16 cellular contexts compared by ENCODE assay signal in genomic region chrX:132017431-132018185, GRCh38. TPM values are rescaled to one million over a fixed set of nuclear protein-coding genes. Genes with fewer than 3 reads are reported as not detected.
DNase-seq lines count a peak whose midpoint lies in the region; ATAC-seq and TF ChIP-seq lines count a peak whose summit lies in the region.
"Had no signal": no experiment of that assay in that cellular context is flagged by ENCODE, and none has a peak within 500 bp of the region (broad histone marks: within the 10 kb centered on the region; RNA-seq: fewer than 3 reads in every experiment).

No MANE protein-coding gene starts in this region.

- no TSS peak for BruUV-seq in mammary epithelial cell (replicated peaks; lab: Mats Ljungman, UMichigan)

- in situ Hi-C loops in mammary epithelial cell (cut with MboI; ENCODE audit: low sequenced_read_pairs in 2 of 2): loop anchor here in 1 of 2 donors (25.0 kb wide), 1 partner anchor 195 kb away; the partner anchor contains the start of gene RAP2C

- intact Hi-C loops in activated T-helper 2 cell treated with anti-CD3 and anti-CD28 coated beads, Interferon-gamma antibody, Interleukin-2, Interleukin-4, amounts not matched to agents 10 μg/mL and 5 μg/mL and 100 μg/mL, durations not matched to agents 14 hours and 24 hours and 36 hours (cut with micrococcal nuclease): loop anchor here (2.0 to 5.0 kb wide), 2 partner anchors 73 to 120 kb away; no protein-coding TSS in a partner anchor
- intact Hi-C loops in mammary epithelial cell (cut with micrococcal nuclease): no loop called here

- H3K9me3 Mint-ChIP-seq in activated CD8-positive, alpha-beta memory T cell treated with anti-CD3 and anti-CD28 coated beads, Interleukin-2, amount 10 ng/mL, durations not matched to agents 7 days and 5 days (ENCODE audit: low read depth): no peaks in the 10 kb centered on the region
- no peaks in the 10 kb centered on the region for H3K9me3 Mint-ChIP-seq in activated T-helper 2 cell treated with anti-CD3 and anti-CD28 coated beads, Interferon-gamma antibody, Interleukin-2, Interleukin-4, amounts not matched to agents 10 μg/mL and 5 μg/mL and 100 μg/mL, durations not matched to agents 14 hours and 24 hours and 36 hours
- H3K9me3 Mint-ChIP-seq in stimulated activated naive CD8-positive, alpha-beta T cell treated with anti-CD3 and anti-CD28 coated beads, Interleukin-15, Interleukin-2, amounts not matched to agents 100 ng/mL and 50 ng/mL, for 24 hours: no peaks in the 10 kb centered on the region
- H3K9me3 Mint-ChIP-seq: effector memory CD8-positive, alpha-beta T cell had no signal

- no peaks in the 10 kb centered on the region for H3K4me1 ChIP-seq in mammary epithelial cell (ENCODE audit: insufficient read depth, low read length)
- H3K4me1 ChIP-seq: A549 had no signal

- dilution Hi-C loops in mammary epithelial cell (cut with HindIII; ENCODE audit: low sequenced_read_pairs): no loop called here

- H3K27ac ChIP-seq in mammary epithelial cell (ENCODE audit: insufficient read depth, low read depth, low read length): no peak overlapping the region
- H3K27ac ChIP-seq: A549 had no signal

- no peak for ATAC-seq in activated CD8-positive, alpha-beta memory T cell treated with anti-CD3 and anti-CD28 coated beads, Interleukin-2, amount 10 ng/mL, durations not matched to agents 7 days and 5 days
- no peak for ATAC-seq in GM18511 (IDR thresholded peaks at IDR 0.05; ENCODE audit: unreplicated experiment)
- ATAC-seq: A549; activated CD4-positive, CD25-positive, alpha-beta regulatory T cell treated with anti-CD3 and anti-CD28 coated beads, Interleukin-2, amount 50 U/mL, for 24 hours; effector memory CD8-positive, alpha-beta T cell; SK-N-SH treated with all-trans-retinoic acid at 6 μM for 48 hours had no signal

- no peak for TF ChIP-seq CTCF in mammary epithelial cell (conservative IDR thresholded peaks at IDR 0.05 in 1 of 2, IDR thresholded peaks at IDR 0.05 in 1 of 2; ENCODE audit: extremely low read depth in 1 of 2, insufficient read depth in 1 of 2, low read depth in 1 of 2, low read length in 2 of 2)

- H3K27me3 Mint-ChIP-seq in activated CD8-positive, alpha-beta memory T cell treated with anti-CD3 and anti-CD28 coated beads, Interleukin-2, amount 10 ng/mL, durations not matched to agents 7 days and 5 days: no peaks in the 10 kb centered on the region
- H3K27me3 Mint-ChIP-seq in activated T-helper 2 cell treated with anti-CD3 and anti-CD28 coated beads, Interferon-gamma antibody, Interleukin-2, Interleukin-4, amounts not matched to agents 10 μg/mL and 5 μg/mL and 100 μg/mL, durations not matched to agents 14 hours and 24 hours and 36 hours (ENCODE audit: low read depth): no peaks in the 10 kb centered on the region
- no peaks in the 10 kb centered on the region for H3K27me3 Mint-ChIP-seq in stimulated activated naive CD8-positive, alpha-beta T cell treated with anti-CD3 and anti-CD28 coated beads, Interleukin-15, Interleukin-2, amounts not matched to agents 100 ng/mL and 50 ng/mL, for 24 hours
- H3K27me3 Mint-ChIP-seq: effector memory CD8-positive, alpha-beta T cell had no signal

- WGBS in mammary epithelial cell (ENCODE audit: low coverage, missing lambda C conversion rate): 100% methylated on average over 1 of the region's 1 CpG

- CTCF ChIA-PET in activated CD8-positive, alpha-beta memory T cell treated with anti-CD3 and anti-CD28 coated beads, Interleukin-2, amount 10 ng/mL, durations not matched to agents 7 days and 5 days (lab: Charles Lee): interaction anchor here (0.7 kb wide), 1 partner anchor 33 kb away, joined by 3 read pairs; no protein-coding TSS in a partner anchor
- CTCF ChIA-PET in mammary epithelial cell (lab: Charles Lee; ENCODE audit: low non-redundant PET): no interaction called here

- no peaks in the 10 kb centered on the region for H3K36me3 Mint-ChIP-seq in activated CD8-positive, alpha-beta memory T cell treated with anti-CD3 and anti-CD28 coated beads, Interleukin-2, amount 10 ng/mL, durations not matched to agents 7 days and 5 days
- no peaks in the 10 kb centered on the region for H3K36me3 Mint-ChIP-seq in activated T-helper 2 cell treated with anti-CD3 and anti-CD28 coated beads, Interferon-gamma antibody, Interleukin-2, Interleukin-4, amounts not matched to agents 10 μg/mL and 5 μg/mL and 100 μg/mL, durations not matched to agents 14 hours and 24 hours and 36 hours (ENCODE audit: low read depth)
- no peaks in the 10 kb centered on the region for H3K36me3 Mint-ChIP-seq in stimulated activated naive CD8-positive, alpha-beta T cell treated with anti-CD3 and anti-CD28 coated beads, Interleukin-15, Interleukin-2, amounts not matched to agents 100 ng/mL and 50 ng/mL, for 24 hours (ENCODE audit: low read depth)

- H3K4me1 Mint-ChIP-seq in activated CD8-positive, alpha-beta memory T cell treated with anti-CD3 and anti-CD28 coated beads, Interleukin-2, amount 10 ng/mL, durations not matched to agents 7 days and 5 days: peaks cover 16% of the 10 kb centered on the region
- peaks cover 37% of the 10 kb centered on the region for H3K4me1 Mint-ChIP-seq in activated T-helper 2 cell treated with anti-CD3 and anti-CD28 coated beads, Interferon-gamma antibody, Interleukin-2, Interleukin-4, amounts not matched to agents 10 μg/mL and 5 μg/mL and 100 μg/mL, durations not matched to agents 14 hours and 24 hours and 36 hours (ENCODE audit: low read depth)
- peaks cover 42% of the 10 kb centered on the region for H3K4me1 Mint-ChIP-seq in stimulated activated naive CD8-positive, alpha-beta T cell treated with anti-CD3 and anti-CD28 coated beads, Interleukin-15, Interleukin-2, amounts not matched to agents 100 ng/mL and 50 ng/mL, for 24 hours (ENCODE audit: low read depth)

- no peak overlapping the region for H3K4me3 Mint-ChIP-seq in activated CD8-positive, alpha-beta memory T cell treated with anti-CD3 and anti-CD28 coated beads, Interleukin-2, amount 10 ng/mL, durations not matched to agents 7 days and 5 days
- no peak overlapping the region for H3K4me3 Mint-ChIP-seq in activated T-helper 2 cell treated with anti-CD3 and anti-CD28 coated beads, Interferon-gamma antibody, Interleukin-2, Interleukin-4, amounts not matched to agents 10 μg/mL and 5 μg/mL and 100 μg/mL, durations not matched to agents 14 hours and 24 hours and 36 hours (ENCODE audit: low read depth)
- H3K4me3 Mint-ChIP-seq in stimulated activated naive CD8-positive, alpha-beta T cell treated with anti-CD3 and anti-CD28 coated beads, Interleukin-15, Interleukin-2, amounts not matched to agents 100 ng/mL and 50 ng/mL, for 24 hours: peak overlapping the region; percentile 26
- H3K4me3 Mint-ChIP-seq: effector memory CD8-positive, alpha-beta T cell had no signal

- no peaks in the 10 kb centered on the region for H3K79me2 ChIP-seq in mammary epithelial cell (ENCODE audit: insufficient read depth, low read length)

- no peaks in the 10 kb centered on the region for H3K36me3 ChIP-seq in mammary epithelial cell (ENCODE audit: insufficient read depth, low read length)

- H3K9ac ChIP-seq in mammary epithelial cell (ENCODE audit: insufficient read depth, low read length): no peak overlapping the region

- H2AFZ ChIP-seq in mammary epithelial cell (ENCODE audit: low read depth, low read length): no peak overlapping the region

- H3K4me3 ChIP-seq in mammary epithelial cell (replicated peaks in 1 of 3; ENCODE audit: insufficient read depth in 1 of 3, low read depth in 2 of 3, low read length in 3 of 3): no peak overlapping the region
- H3K4me3 ChIP-seq: A549 had no signal

- DNase-seq in activated CD8-positive, alpha-beta memory T cell treated with anti-CD3 and anti-CD28 coated beads, Interleukin-2, amount 10 ng/mL, durations not matched to agents 7 days and 5 days: no peak
- no peak for DNase-seq in activated CD8-positive, alpha-beta memory T cell treated with anti-CD3 and anti-CD28 coated beads for 24 hours
- DNase-seq in NOMO-1 treated with dmso at 0.1 percent for 144 hours (lab: John Stamatoyannopoulos, UW; ENCODE audit: unreplicated experiment) (peak; percentile 37), mammary epithelial cell (no peak), pons (ENCODE audit: low spot score) (no peak)
- no peak for DNase-seq in activated T-helper 2 cell treated with anti-CD3 and anti-CD28 coated beads, Interferon-gamma antibody, Interleukin-2, Interleukin-4, amounts not matched to agents 10 μg/mL and 5 μg/mL and 100 μg/mL, durations not matched to agents 14 hours and 24 hours and 36 hours (ENCODE audit: low spot score)
- DNase-seq: activated effector memory CD4-positive, alpha-beta T cell treated with Interleukin-2 at 50 U/mL for 16 hours; effector memory CD8-positive, alpha-beta T cell; NCI-H1048; NCI-H2171 treated with DMSO at 0.1 percent for 48 hours; NK-92 treated with Interleukin-12 subunit alpha and Interleukin-12 subunit beta, amount 100 ng/mL, for 24 hours had no signal

- no peak overlapping the region for H3K4me2 ChIP-seq in mammary epithelial cell (ENCODE audit: insufficient read depth, low read depth, low read length)
- H3K4me2 ChIP-seq: A549 had no signal

- no peaks in the 10 kb centered on the region for H3K9me3 ChIP-seq in mammary epithelial cell (replicated peaks; ENCODE audit: insufficient read depth, low read length)
- H3K9me3 ChIP-seq: A549 had no signal

- H3K27me3 ChIP-seq in mammary epithelial cell (ENCODE audit: insufficient read depth, low read length): no peaks in the 10 kb centered on the region

- H4K20me1 ChIP-seq in mammary epithelial cell (ENCODE audit: insufficient read depth, low read length): no peaks in the 10 kb centered on the region

- peak overlapping the region; percentile 77 for H3K27ac Mint-ChIP-seq in activated CD8-positive, alpha-beta memory T cell treated with anti-CD3 and anti-CD28 coated beads, Interleukin-2, amount 10 ng/mL, durations not matched to agents 7 days and 5 days
- peak overlapping the region; percentile 73 for H3K27ac Mint-ChIP-seq in activated T-helper 2 cell treated with anti-CD3 and anti-CD28 coated beads, Interferon-gamma antibody, Interleukin-2, Interleukin-4, amounts not matched to agents 10 μg/mL and 5 μg/mL and 100 μg/mL, durations not matched to agents 14 hours and 24 hours and 36 hours
- peak overlapping the region; percentile 89 for H3K27ac Mint-ChIP-seq in stimulated activated naive CD8-positive, alpha-beta T cell treated with anti-CD3 and anti-CD28 coated beads, Interleukin-15, Interleukin-2, amounts not matched to agents 100 ng/mL and 50 ng/mL, for 24 hours

RNA-seq across cellular contexts. Expression of gene STK26, which starts 5.5 kb away (rescaled TPM):
- 10 to 100 TPM; 39.5 to 49.7 TPM for total RNA-seq in activated CD8-positive, alpha-beta memory T cell treated with anti-CD3 and anti-CD28 coated beads, Interleukin-2, amount 10 ng/mL, durations not matched to agents 7 days and 5 days
- total RNA-seq in activated T-helper 2 cell treated with anti-CD3 and anti-CD28 coated beads, Interferon-gamma antibody, Interleukin-2, Interleukin-4, amounts not matched to agents 10 μg/mL and 5 μg/mL and 100 μg/mL, durations not matched to agents 14 hours and 24 hours and 36 hours: 108 and 115 TPM in 2 replicates
- total RNA-seq in mammary epithelial cell: 10 to 100 TPM; 45.3 to 72.7 TPM
- 22.0 TPM for polyA plus RNA-seq in mammary epithelial cell
- 16.1 TPM for polyA minus RNA-seq in mammary epithelial cell
